In the genomic region with DNA sequence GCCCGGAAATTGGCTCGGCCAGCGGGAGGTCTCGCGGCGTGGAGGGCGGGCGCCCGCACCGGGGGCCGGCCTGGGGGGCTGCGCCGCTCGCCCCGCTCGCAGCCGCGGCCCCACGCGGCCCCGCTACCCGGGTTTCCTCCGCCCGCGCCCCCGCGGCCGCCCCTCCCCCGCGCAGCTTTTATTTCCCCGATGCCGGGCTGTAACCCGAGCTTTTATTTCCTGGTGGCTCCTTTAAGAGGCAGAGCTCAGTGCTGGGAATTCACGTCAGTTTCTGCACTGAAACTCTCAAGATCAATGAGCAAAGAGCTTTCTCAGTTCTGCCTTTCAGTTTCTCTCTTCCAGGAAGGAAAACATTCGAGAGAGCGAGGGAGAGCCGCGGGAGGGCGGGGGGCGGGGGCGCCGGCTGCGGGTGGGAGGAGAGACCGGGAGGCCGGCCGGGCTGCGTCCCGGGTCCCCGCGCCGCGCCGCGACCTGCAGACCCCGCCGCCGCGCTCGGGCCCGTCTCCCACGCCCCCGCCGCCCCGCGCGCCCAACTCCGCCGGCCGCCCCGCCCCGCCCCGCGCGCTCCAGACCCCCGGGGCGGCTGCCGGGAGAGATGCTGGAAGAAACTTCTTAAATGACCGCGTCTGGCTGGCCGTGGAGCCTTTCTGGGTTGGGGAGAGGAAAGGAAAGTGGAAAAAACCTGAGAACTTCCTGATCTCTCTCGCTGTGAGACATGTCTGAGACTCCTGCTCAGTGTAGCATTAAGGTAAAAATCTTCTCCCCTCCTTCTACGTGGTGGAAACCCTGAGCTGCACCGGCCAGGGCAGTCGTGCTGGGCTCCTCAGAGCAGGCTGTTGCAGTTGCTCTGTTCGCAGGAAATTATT, we compare ENCODE assay signal across 8 cellular contexts. TPM values are rescaled to one million over a fixed set of nuclear protein-coding genes. Genes with fewer than 3 reads are reported as not detected.
DNase-seq lines count a peak whose midpoint lies in the region; ATAC-seq, FAIRE-seq and TF ChIP-seq lines count a peak whose summit lies in the region.

A gene (plus strand): TSS at position 262 of the 866 bp plus-strand sequence. CDS start 454 bp downstream, at position 716.

- H3K4me1 ChIP-seq in HUES48 (ENCODE audit: control insufficient read depth, insufficient read depth, low read length): peaks cover 29% of the 10 kb centered on the region
- H3K4me1 ChIP-seq in mucosa of stomach (ENCODE audit: control insufficient read depth, insufficient read depth, low read length): peaks cover 15% of the 10 kb centered on the region

- peaks cover 35% of the 10 kb centered on the region for H3K4me1 Mint-ChIP-seq in activated T-cell treated with anti-CD3 and anti-CD28 coated beads, Interleukin-2, amount 50 U/mL, for 4 hours (ENCODE audit: low read depth)

- no peaks in the 10 kb centered on the region for H3K36me3 Mint-ChIP-seq in activated T-cell treated with anti-CD3 and anti-CD28 coated beads, Interleukin-2, amount 50 U/mL, for 4 hours (ENCODE audit: insufficient read depth)

- H3K9ac ChIP-seq in HUES48 (ENCODE audit: low read depth, low read length): peak within 1 kb of the TSS; percentile 91
- peak within 1 kb of the TSS; percentile 94 for H3K9ac ChIP-seq in mucosa of stomach (ENCODE audit: low read length)

- no peak for TF ChIP-seq CTCF in D721Med (IDR thresholded peaks at IDR 0.05; ENCODE audit: insufficient read depth, missing control alignments)

- H3K4me3 Mint-ChIP-seq in activated T-cell treated with anti-CD3 and anti-CD28 coated beads, Interleukin-2, amount 50 U/mL, for 4 hours: peak within 1 kb of the TSS; percentile 98

- DNase-seq in D721Med (ENCODE audit: insufficient read length, low spot score): peak; percentile 24
- DNase-seq in OCI-M1 (lab: John Stamatoyannopoulos, UW): peak; percentile 91
- DNase-seq in activated T-cell treated with anti-CD3 and anti-CD28 coated beads, Interleukin-2, amount 50 U/mL, for 4 hours: peak; percentile 78
- DNase-seq in stimulated activated CD8-positive, alpha-beta memory T cell treated with anti-CD3 and anti-CD28 coated beads, Interleukin-7, amount 100 ng/mL, for 4 hours (ENCODE audit: low read depth in 2 of 2): peak; percentile 74 to 75

- H3K27me3 Mint-ChIP-seq in activated T-cell treated with anti-CD3 and anti-CD28 coated beads, Interleukin-2, amount 50 U/mL, for 4 hours (ENCODE audit: low read depth): no peaks in the 10 kb centered on the region

- H3K9me3 ChIP-seq in HUES48 (ENCODE audit: control insufficient read depth, insufficient read depth, low read length) (no peaks in the 10 kb centered on the region), mucosa of stomach (ENCODE audit: control insufficient read depth, low read length) (no peaks in the 10 kb centered on the region)

- H3K9me3 Mint-ChIP-seq in activated T-cell treated with anti-CD3 and anti-CD28 coated beads, Interleukin-2, amount 50 U/mL, for 4 hours: no peaks in the 10 kb centered on the region

- H3K27me3 ChIP-seq in HUES48 (ENCODE audit: control insufficient read depth, insufficient read depth, low read length): no peaks in the 10 kb centered on the region
- H3K27me3 ChIP-seq in mucosa of stomach (ENCODE audit: control insufficient read depth, insufficient read depth, low read length): no peaks in the 10 kb centered on the region

- FAIRE-seq in D721Med (lab: Jason Lieb, UNC): no peak

- peak; percentile 50 for ATAC-seq in GM21390 (IDR thresholded peaks at IDR 0.05; ENCODE audit: unreplicated experiment)
- peak; percentile 58 to 63 for ATAC-seq in activated T-cell treated with anti-CD3 and anti-CD28 coated beads, Interleukin-2, amount 50 U/mL, for 4 hours
- peak; percentile 67 for ATAC-seq in esophagus mucosa

- H3K36me3 ChIP-seq in HUES48 (ENCODE audit: control insufficient read depth, insufficient read depth, low read length) (no peaks in the 10 kb centered on the region), mucosa of stomach (ENCODE audit: control insufficient read depth, insufficient read depth, low read length) (no peaks in the 10 kb centered on the region)

- peak within 1 kb of the TSS; percentile 98 for H3K27ac ChIP-seq in HUES48 (ENCODE audit: low read depth, low read length)

- H3K4me3 ChIP-seq in HUES48 (ENCODE audit: low read depth, low read length): peak within 1 kb of the TSS; percentile 94
- H3K4me3 ChIP-seq in mucosa of stomach (ENCODE audit: low read length): peak within 1 kb of the TSS; percentile 76

RNA-seq across cellular contexts. Expression of the gene that starts here (rescaled TPM):
- total RNA-seq in activated T-cell treated with anti-CD3 and anti-CD28 coated beads, Interleukin-2, amount 50 U/mL, for 4 hours: 10 to 100 TPM; 46.7 to 58.0 (median 57.5) TPM
- 23.4 TPM for total RNA-seq in esophagus mucosa

Comparison
In these comparisons a context has a peak if more than half of its experiments do, and no peak if none do; other contexts are left out.
1. Peak in every context shown above with its lines: DNase-seq, ATAC-seq, H3K4me3 ChIP-seq and H3K27ac ChIP-seq.
2. DNase-seq: peak in every context shown above with its lines; median percentile 91 in OCI-M1; 78 in activated T-cell treated with anti-CD3 and anti-CD28 coated beads, Interleukin-2, amount 50 U/mL, for 4 hours; 74 in stimulated activated CD8-positive, alpha-beta memory T cell treated with anti-CD3 and anti-CD28 coated beads, Interleukin-7, amount 100 ng/mL, for 4 hours; 24 in D721Med.